ENCODE assay signal across 21 cellular contexts in genomic region chr6:82273295-82273694, GRCh38. TPM values are rescaled to one million over a fixed set of nuclear protein-coding genes. Genes with fewer than 3 reads are reported as not detected.
DNase-seq lines count a peak whose midpoint lies in the region; ATAC-seq, FAIRE-seq and TF ChIP-seq lines count a peak whose summit lies in the region.
"Had no signal": no experiment of that assay in that cellular context is flagged by ENCODE, and none has a peak within 500 bp of the region (broad histone marks: within the 10 kb centered on the region; RNA-seq: fewer than 3 reads in every experiment).

No MANE protein-coding gene starts in this region.

- peaks cover 4 to 6% of the 10 kb centered on the region in 2 experiments; a peak in 3 of 4 replicates for H3K4me1 ChIP-seq in HCT116 (ENCODE audit: control insufficient read depth in 1 of 2, insufficient read depth in 2 of 2, low read length in 2 of 2)
- H3K4me1 ChIP-seq in RWPE2 (ENCODE audit: insufficient read depth, poor library complexity, severe bottlenecking): no peaks in the 10 kb centered on the region
- no peaks in the 10 kb centered on the region for H3K4me1 ChIP-seq in K562 (replicated peaks in 1 of 2; ENCODE audit: control insufficient read depth in 2 of 2, insufficient read depth in 2 of 2, low read length in 2 of 2)
- peaks cover 6% of the 10 kb centered on the region for H3K4me1 ChIP-seq in keratinocyte (ENCODE audit: control insufficient read depth, extremely low read depth, insufficient read depth, low read length)
- H3K4me1 ChIP-seq in A673 (ENCODE audit: insufficient read depth, low read length, poor library complexity, severe bottlenecking): peaks cover 44% of the 10 kb centered on the region
- no peaks in the 10 kb centered on the region for H3K4me1 ChIP-seq in HepG2 (ENCODE audit: insufficient read depth, low read length)
- H3K4me1 ChIP-seq: Caco-2 had no signal

- in situ Hi-C loops in K562 (cut with MboI): no loop called here
- in situ Hi-C loops in HepG2 (cut with HindIII; ENCODE audit: extremely low pct_ligation_motif_present, low pct_unique_long_range_greater_than_20kb): loop anchor here (5.0 to 25.0 kb wide), 3 partner anchors 212 to 1239 kb away; partner anchors contain the start of gene PRSS35

- H3K9ac ChIP-seq in HCT116 (ENCODE audit: low read length) (no peak overlapping the region), K562 (ENCODE audit: insufficient read depth in 1 of 2, low read depth in 2 of 2, low read length in 2 of 2) (no peak overlapping the region), keratinocyte (ENCODE audit: control insufficient read depth, extremely low read depth, insufficient read depth, low read length) (no peak overlapping the region), HepG2 (ENCODE audit: insufficient read depth, low read depth, low read length) (no peak overlapping the region)

- RAD21 ChIA-PET in HCT116 (lab: Charles Lee; ENCODE audit: low non-redundant PET in 1 of 2, low total read pairs in 2 of 2, uncharacterized antibody in 2 of 2, unreplicated experiment in 2 of 2): interaction anchor here in 1 of 2 experiments (0.7 kb wide), 1 partner anchor 1320 kb away, joined by 3 read pairs; no protein-coding TSS in a partner anchor

- no peak for TF ChIP-seq RAD21 in HCT116 (IDR thresholded peaks at IDR 0.05; ENCODE audit: low read depth)
- no peak for TF ChIP-seq RAD21 in K562 (CRISPR knock-in tag; conservative IDR thresholded peaks at IDR 0.05 in 1 of 2, IDR thresholded peaks at IDR 0.05 in 1 of 2)
- TF ChIP-seq RAD21 in HepG2 (CRISPR knock-in tag; IDR thresholded peaks at IDR 0.05): no peak

- CTCF ChIA-PET in HCT116 (lab: Charles Lee) (no interaction called here), K562 (lab: Yijun Ruan, JAX; ENCODE audit: low intra/inter-chr PET ratio) (no interaction called here), A673 (lab: Charles Lee) (no interaction called here), HepG2 (lab: Yijun Ruan, JAX; ENCODE audit: low intra/inter-chr PET ratio, low total read pairs) (no interaction called here)

- TF ChIP-seq EP300 in K562 (IDR thresholded peaks at IDR 0.05; ENCODE audit: low read length) (no peak), HepG2 (IDR thresholded peaks at IDR 0.05; ENCODE audit: low read depth in 2 of 2, low read length in 2 of 2) (no peak), HepG2 (CRISPR knock-in tag; IDR thresholded peaks at IDR 0.05; ENCODE audit: borderline replicate concordance) (no peak)

- H3K9me3 ChIP-seq in HCT116 (ENCODE audit: control insufficient read depth in 1 of 2, insufficient read depth in 1 of 2, low read depth in 1 of 2, low read length in 2 of 2) (no peaks in the 10 kb centered on the region), RWPE2 (ENCODE audit: severe bottlenecking) (no peaks in the 10 kb centered on the region), K562 (replicated peaks; ENCODE audit: control insufficient read depth, insufficient read depth, low read depth, low read length) (no peaks in the 10 kb centered on the region), keratinocyte (ENCODE audit: control insufficient read depth, low read depth, low read length) (no peaks in the 10 kb centered on the region), A673 (ENCODE audit: low read depth, low read length, poor library complexity, severe bottlenecking) (no peaks in the 10 kb centered on the region), HepG2 (ENCODE audit: low read length) (no peaks in the 10 kb centered on the region)
- H3K9me3 ChIP-seq: Caco-2 had no signal

- no peak overlapping the region for H3K4me3 ChIP-seq in HCT116 (replicated peaks in 1 of 2; ENCODE audit: low read depth in 1 of 2, low read length in 2 of 2)
- H3K4me3 ChIP-seq in RWPE2 (ENCODE audit: severe bottlenecking): no peak overlapping the region
- H3K4me3 ChIP-seq in K562: no peak overlapping the region
- H3K4me3 ChIP-seq in keratinocyte (ENCODE audit: control insufficient read depth in 2 of 3, extremely low read depth in 1 of 3, insufficient read depth in 2 of 3, low read depth in 1 of 3, low read length in 3 of 3): no peak overlapping the region
- no peak overlapping the region for H3K4me3 ChIP-seq in A673 (ENCODE audit: low read depth, low read length, poor library complexity, severe bottlenecking)
- no peak overlapping the region for H3K4me3 ChIP-seq in HepG2 (replicated peaks in 1 of 3; ENCODE audit: insufficient read depth in 1 of 3, low read depth in 2 of 3, low read length in 3 of 3)

- no peaks in the 10 kb centered on the region for H3K36me3 ChIP-seq in HCT116 (ENCODE audit: control insufficient read depth in 1 of 2, insufficient read depth in 2 of 2, low read length in 2 of 2)
- H3K36me3 ChIP-seq in RWPE2 (ENCODE audit: low read depth): no peaks in the 10 kb centered on the region
- H3K36me3 ChIP-seq in K562 (ENCODE audit: control insufficient read depth, insufficient read depth, low read length): no peaks in the 10 kb centered on the region
- H3K36me3 ChIP-seq in keratinocyte (ENCODE audit: control insufficient read depth in 2 of 2, extremely low read depth in 1 of 2, insufficient read depth in 2 of 2, low read length in 2 of 2): no peaks in the 10 kb centered on the region
- H3K36me3 ChIP-seq in A673 (ENCODE audit: insufficient read depth, low read length, poor library complexity, severe bottlenecking): no peaks in the 10 kb centered on the region
- no peaks in the 10 kb centered on the region for H3K36me3 ChIP-seq in HepG2 (replicated peaks in 1 of 2; ENCODE audit: control insufficient read depth in 1 of 2, insufficient read depth in 2 of 2, low read length in 2 of 2)

- POLR2A ChIA-PET in HCT116 (lab: Charles Lee): no interaction called here
- POLR2A ChIA-PET in K562 (lab: Yijun Ruan, JAX): no interaction called here
- POLR2A ChIA-PET in A673 (lab: Charles Lee; ENCODE audit: low non-redundant PET): no interaction called here
- POLR2A ChIA-PET in HepG2 (lab: Yijun Ruan, JAX): no interaction called here

- FAIRE-seq in K562 (lab: Jason Lieb, UNC): no peak
- FAIRE-seq in keratinocyte (lab: Jason Lieb, UNC): peak; percentile 57
- FAIRE-seq in HepG2 (lab: Jason Lieb, UNC): no peak
- FAIRE-seq: A204.1, D721Med, G401.6, GM12892, GM18507, HTR-8/SVneo had no signal

- dilution Hi-C loops in keratinocyte (cut with MboI; ENCODE audit: extremely low pct_ligation_motif_present, low sequenced_read_pairs): no loop called here

- no peaks in the 10 kb centered on the region for H3K9me2 ChIP-seq in HCT116 (ENCODE audit: insufficient read depth)

- H3K79me2 ChIP-seq in HCT116 (ENCODE audit: insufficient read depth, low read length): no peaks in the 10 kb centered on the region
- H3K79me2 ChIP-seq in K562 (ENCODE audit: control insufficient read depth, insufficient read depth, low read length): no peaks in the 10 kb centered on the region
- H3K79me2 ChIP-seq in keratinocyte (ENCODE audit: control insufficient read depth, insufficient read depth, low read length): no peaks in the 10 kb centered on the region
- no peaks in the 10 kb centered on the region for H3K79me2 ChIP-seq in HepG2 (ENCODE audit: insufficient read depth, low read length)

- H4K20me1 ChIP-seq in HCT116 (ENCODE audit: insufficient read depth) (no peaks in the 10 kb centered on the region), K562 (replicated peaks; ENCODE audit: control insufficient read depth, insufficient read depth, low read length) (no peaks in the 10 kb centered on the region), keratinocyte (ENCODE audit: control insufficient read depth, extremely low read depth, insufficient read depth, low read length) (no peaks in the 10 kb centered on the region), HepG2 (ENCODE audit: insufficient read depth, low read length) (no peaks in the 10 kb centered on the region)

- DNase-seq in HCT116 (ENCODE audit: low read depth, low spot score): no peak
- DNase-seq in RWPE2 (ENCODE audit: low spot score): no peak
- no peak for DNase-seq in K562 (ENCODE audit: extremely low read depth in 1 of 4, low spot score in 3 of 4)
- no peak for DNase-seq in keratinocyte (ENCODE audit: low read depth, low spot score)
- DNase-seq in A673 (ENCODE audit: low spot score): no peak
- DNase-seq in HepG2 (ENCODE audit: low spot score): no peak
- no peak for DNase-seq in stimulated activated CD4-positive, alpha-beta T cell treated with anti-CD3 and anti-CD28 coated beads, Interleukin-4, amount 100 ng/mL, for 24 hours
- DNase-seq: AML-193; Caco-2; CD4-positive, alpha-beta T cell; HCEC 1CT; HFFc6; KG1 had no signal

- H3K27ac ChIP-seq in HCT116 (ENCODE audit: low read depth, low read length) (no peak overlapping the region), RWPE2 (ENCODE audit: poor library complexity, severe bottlenecking) (peak overlapping the region; percentile 11), K562 (ENCODE audit: extremely low read depth, low read depth, low read length) (no peak overlapping the region), keratinocyte (ENCODE audit: control insufficient read depth, insufficient read depth, low read length) (no peak overlapping the region), A673 (ENCODE audit: low read depth, low read length, poor library complexity, severe bottlenecking) (no peak overlapping the region), HepG2 (ENCODE audit: extremely low read length, insufficient read depth, low read length) (no peak overlapping the region)
- H3K27ac ChIP-seq: C4-2B had no signal

- no peak for ATAC-seq in HCT116
- ATAC-seq in RWPE2 (ENCODE audit: low read depth): no peak
- ATAC-seq in K562: peak; percentile 28; the same call in 1 of the 3 replicates
- no peak for ATAC-seq in HepG2
- ATAC-seq in GM19351 (IDR thresholded peaks at IDR 0.05; ENCODE audit: unreplicated experiment): no peak

- no TSS peak for BruUV-seq in HCT116 (replicated peaks; lab: Mats Ljungman, UMichigan)
- no TSS peak for BruUV-seq in K562 (replicated peaks; lab: Mats Ljungman, UMichigan)
- BruUV-seq in A673 (replicated peaks; lab: Mats Ljungman, UMichigan): no TSS peak
- no TSS peak for BruUV-seq in HepG2 (replicated peaks; lab: Mats Ljungman, UMichigan)

- intact Hi-C loops in HCT116 (cut with micrococcal nuclease): no loop called here
- intact Hi-C loops in K562 (cut with micrococcal nuclease): loop anchor here (5.0 to 10.0 kb wide), 3 partner anchors 314 to 1242 kb away; partner anchors contain the start of gene PRSS35
- intact Hi-C loops in A673 (cut with micrococcal nuclease; ENCODE audit: unreplicated experiment): loop anchor here (5.0 kb wide), 3 partner anchors 169 to 344 kb away; no protein-coding TSS in a partner anchor
- intact Hi-C loops in HepG2 (cut with micrococcal nuclease; ENCODE audit: unreplicated experiment): loop anchor here (5.0 kb wide), 1 partner anchor 439 kb away; no protein-coding TSS in a partner anchor

- H3K27me3 ChIP-seq in HCT116 (ENCODE audit: insufficient read depth, low read length) (no peaks in the 10 kb centered on the region), RWPE2 (ENCODE audit: insufficient read depth, poor library complexity, severe bottlenecking) (no peaks in the 10 kb centered on the region), K562 (ENCODE audit: control insufficient read depth in 2 of 2, insufficient read depth in 2 of 2, low read length in 2 of 2) (peaks cover 4 to 5% of the 10 kb centered on the region in 2 experiments; a peak in 2 of 5 replicates), keratinocyte (ENCODE audit: control insufficient read depth, extremely low read depth, insufficient read depth, low read length) (no peaks in the 10 kb centered on the region), A673 (replicated peaks; ENCODE audit: insufficient read depth, low read depth, low read length, poor library complexity) (no peaks in the 10 kb centered on the region), HepG2 (ENCODE audit: control insufficient read depth in 1 of 2, insufficient read depth in 2 of 2, low read length in 2 of 2) (peaks cover 0 to 6% of the 10 kb centered on the region in 2 experiments; a peak in 1 of 5 replicates)

- WGBS in K562 (ENCODE audit: insufficient coverage, low coverage, missing lambda C conversion rate): 0% methylated on average over 1 of the region's 1 CpG
- whole genome bisulfite sequencing in HepG2 (ENCODE audit: low lambda C conversion rate): 0% methylated on average over 1 of the region's 1 CpG

- no peak for TF ChIP-seq POLR2A in HCT116 (IDR thresholded peaks at IDR 0.05; ENCODE audit: borderline replicate concordance, extremely low read depth, insufficient read depth, insufficient read length)
- TF ChIP-seq POLR2A in K562 (conservative IDR thresholded peaks at IDR 0.05): no peak
- TF ChIP-seq POLR2A in HepG2 (IDR thresholded peaks at IDR 0.05; ENCODE audit: insufficient read depth in 1 of 2, low read depth in 2 of 2, low read length in 2 of 2): no peak

- H3K4me2 ChIP-seq in HCT116 (ENCODE audit: low read length): no peak overlapping the region
- no peak overlapping the region for H3K4me2 ChIP-seq in K562 (ENCODE audit: insufficient read depth, low read length)
- H3K4me2 ChIP-seq in keratinocyte (ENCODE audit: control insufficient read depth, extremely low read depth, insufficient read depth, low read depth, low read length): no peak overlapping the region
- H3K4me2 ChIP-seq in HepG2 (ENCODE audit: low read depth, low read length): no peak overlapping the region

- H2AFZ ChIP-seq in HCT116 (ENCODE audit: low read depth, low read length, poor library complexity, severe bottlenecking) (no peak overlapping the region), K562 (ENCODE audit: low read depth, low read length) (no peak overlapping the region), keratinocyte (ENCODE audit: control insufficient read depth, low read length) (no peak overlapping the region), HepG2 (ENCODE audit: low read length) (no peak overlapping the region)

- TF ChIP-seq CTCF in HCT116 (IDR thresholded peaks at IDR 0.05 in 2 of 3, conservative IDR thresholded peaks at IDR 0.05 in 1 of 3; ENCODE audit: borderline replicate concordance in 1 of 3, insufficient read depth in 1 of 3, low read depth in 2 of 3, low read length in 2 of 3): no peak
- no peak for TF ChIP-seq CTCF in RWPE2 (IDR thresholded peaks at IDR 0.05; ENCODE audit: poor library complexity, severe bottlenecking)
- TF ChIP-seq CTCF in K562 (IDR thresholded peaks at IDR 0.05 in 2 of 3, conservative IDR thresholded peaks at IDR 0.05 in 1 of 3; ENCODE audit: insufficient read depth in 2 of 3, low read depth in 1 of 3, low read length in 3 of 3): no peak
- no peak for TF ChIP-seq CTCF in keratinocyte (optimal IDR thresholded peaks at IDR 0.05 in 1 of 3, IDR thresholded peaks at IDR 0.05 in 1 of 3, conservative IDR thresholded peaks at IDR 0.05 in 1 of 3; ENCODE audit: extremely low read depth in 1 of 3, insufficient read depth in 2 of 3, low read length in 3 of 3)
- no peak for TF ChIP-seq CTCF in A673 (conservative IDR thresholded peaks at IDR 0.05; ENCODE audit: low read depth, low read length)
- no peak for TF ChIP-seq CTCF in HepG2 (CRISPR knock-in tag; IDR thresholded peaks at IDR 0.05)

- H3K9me1 ChIP-seq in K562 (ENCODE audit: control insufficient read depth, insufficient read depth, low read length) (no peaks in the 10 kb centered on the region), keratinocyte (ENCODE audit: control insufficient read depth, extremely low read depth, insufficient read depth, low read length) (no peaks in the 10 kb centered on the region)

RNA-seq across cellular contexts. Expression of gene IBTK, which starts 25.8 kb away (rescaled TPM):
- 36.6 TPM for total RNA-seq in HCT116 (2021; ENCODE audit: unreplicated experiment)
- 13.4 and 13.7 TPM in 2 replicates for polyA plus RNA-seq in HCT116 (2012)
- 28.6 and 102 TPM in 2 replicates for total RNA-seq in K562 (2011; cell fraction: chromatin; rRNA removed; ENCODE audit: low replicate concordance)
- 13.7 and 19.1 TPM in 2 replicates for total RNA-seq in K562 (2011; cell fraction: nucleolus; rRNA removed)
- 31.2 and 36.9 TPM in 2 replicates for total RNA-seq in K562 (2011; cell fraction: nucleoplasm; rRNA removed)
- 15.8 and 17.3 TPM in 2 replicates for total RNA-seq in K562 (2014; rRNA removed)
- 33.9 and 40.4 TPM in 2 replicates for total RNA-seq in K562 (2014; rRNA removed; fragmentation: Illumina TruSeq; extraction: Trizol)
- 31.6 and 36.4 TPM in 2 replicates for total RNA-seq in K562 (2015; rRNA removed; fragmentation: Illumina TruSeq; extraction: Trizol)
- 22.2 and 22.9 TPM in 2 replicates for total RNA-seq in K562 (2021)
- polyA plus RNA-seq in K562 (2011; rRNA removed): 18.3 and 25.6 TPM in 2 replicates
- polyA plus RNA-seq in K562 (2011; cell fraction: cytosol; rRNA removed): 3.0 and 5.8 TPM in 2 replicates
- polyA plus RNA-seq in K562 (2011; cell fraction: nucleus; rRNA removed): 13.8 and 17.4 TPM in 2 replicates
- polyA plus RNA-seq in K562 (2012): 12.8 and 14.0 TPM in 2 replicates
- 19.8 and 21.8 TPM in 2 replicates for polyA plus RNA-seq in K562 (2014; fragmentation: Illumina TruSeq; extraction: Trizol)
- 10 to 100 TPM; 13.2 to 16.9 TPM for polyA plus RNA-seq in K562 (2014; fragmentation: Nextera tagmentation; extraction: Ambion mirVana)
- 13.3 and 15.9 TPM in 2 replicates for polyA plus RNA-seq in K562 (2014; rRNA removed)
- polyA minus RNA-seq in K562 (2011; rRNA and poly(A)+ RNA removed): 67.7 and 72.7 TPM in 2 replicates
- polyA minus RNA-seq in K562 (2011; cell fraction: cytosol; rRNA and poly(A)+ RNA removed): 17.6 and 20.9 TPM in 2 replicates
- 30.8 and 51.0 TPM in 2 replicates for polyA minus RNA-seq in K562 (2011; cell fraction: nucleus; rRNA and poly(A)+ RNA removed)
- polyA plus RNA-seq in keratinocyte: 15.9 to 27.0 TPM (median 16.4 TPM) in 3 replicates
- polyA plus RNA-seq in keratinocyte (2011; ENCODE audit: low read depth): 12.7 TPM
- polyA plus RNA-seq in keratinocyte (2011; cell fraction: cytosol; rRNA removed): 9.6 and 19.4 TPM in 2 replicates
- 19.2 and 25.0 TPM in 2 replicates for polyA plus RNA-seq in keratinocyte (2011; cell fraction: nucleus; rRNA removed)
- polyA plus RNA-seq in keratinocyte (2012; ENCODE audit: low replicate concordance): 12.3 and 18.1 TPM in 2 replicates
- polyA minus RNA-seq in keratinocyte: 8.1 to 51.1 TPM (median 26.9 TPM) in 3 replicates
- polyA minus RNA-seq in keratinocyte (2011; cell fraction: cytosol; rRNA and poly(A)+ RNA removed): 24.9 TPM
- 38.5 and 71.0 TPM in 2 replicates for polyA minus RNA-seq in keratinocyte (2011; cell fraction: nucleus; rRNA and poly(A)+ RNA removed)
- 41.3 and 45.5 TPM in 2 replicates for total RNA-seq in A673 (2021)
- 60.0 and 94.7 TPM in 2 replicates for total RNA-seq in HepG2 (2016; rRNA removed; fragmentation: Illumina TruSeq; extraction: Trizol)
- 24.2 and 28.4 TPM in 2 replicates for total RNA-seq in HepG2 (2016; cell fraction: cytosol; rRNA removed; fragmentation: Illumina TruSeq; extraction: Trizol; ENCODE audit: low read depth)
- 58.7 and 90.4 TPM in 2 replicates for total RNA-seq in HepG2 (2016; cell fraction: insoluble cytoplasmic fraction; rRNA removed; fragmentation: Illumina TruSeq; extraction: Trizol)
- total RNA-seq in HepG2 (2016; cell fraction: membrane; rRNA removed; fragmentation: Illumina TruSeq; extraction: Trizol): 24.1 and 28.8 TPM in 2 replicates
- total RNA-seq in HepG2 (2016; cell fraction: nucleus; rRNA removed; fragmentation: Illumina TruSeq; extraction: Trizol): 62.4 and 63.5 TPM in 2 replicates
- polyA plus RNA-seq in HepG2 (2011; rRNA removed): 17.8 and 23.8 TPM in 2 replicates
- 8.1 and 13.4 TPM in 2 replicates for polyA plus RNA-seq in HepG2 (2011; cell fraction: cytosol; rRNA removed)
- 10.4 and 13.5 TPM in 2 replicates for polyA plus RNA-seq in HepG2 (2011; cell fraction: nucleus; rRNA removed)
- polyA plus RNA-seq in HepG2 (2012): 22.7 and 25.3 TPM in 2 replicates
- 2.3 and 2.6 TPM in 2 replicates for polyA plus RNA-seq in HepG2 (2016; cell fraction: cytosol; fragmentation: Illumina TruSeq; extraction: Trizol; ENCODE audit: low read depth)
- polyA plus RNA-seq in HepG2 (2016; cell fraction: insoluble cytoplasmic fraction; fragmentation: Illumina TruSeq; extraction: Trizol; ENCODE audit: low read depth): 46.7 and 54.0 TPM in 2 replicates
- polyA plus RNA-seq in HepG2 (2016; cell fraction: membrane; fragmentation: Illumina TruSeq; extraction: Trizol; ENCODE audit: low read depth): 7.3 and 8.6 TPM in 2 replicates
- polyA plus RNA-seq in HepG2 (2016; cell fraction: nucleus; fragmentation: Illumina TruSeq; extraction: Trizol; ENCODE audit: insufficient read depth, low read depth): 45.7 and 47.5 TPM in 2 replicates
- 35.3 and 36.2 TPM in 2 replicates for polyA minus RNA-seq in HepG2 (2011; rRNA and poly(A)+ RNA removed; ENCODE audit: low replicate concordance)
- polyA minus RNA-seq in HepG2 (2011; cell fraction: cytosol; rRNA and poly(A)+ RNA removed): 36.4 and 42.9 TPM in 2 replicates
- polyA minus RNA-seq in HepG2 (2011; cell fraction: nucleus; rRNA and poly(A)+ RNA removed): 123 TPM in 2 replicates
